In the genomic region with DNA sequence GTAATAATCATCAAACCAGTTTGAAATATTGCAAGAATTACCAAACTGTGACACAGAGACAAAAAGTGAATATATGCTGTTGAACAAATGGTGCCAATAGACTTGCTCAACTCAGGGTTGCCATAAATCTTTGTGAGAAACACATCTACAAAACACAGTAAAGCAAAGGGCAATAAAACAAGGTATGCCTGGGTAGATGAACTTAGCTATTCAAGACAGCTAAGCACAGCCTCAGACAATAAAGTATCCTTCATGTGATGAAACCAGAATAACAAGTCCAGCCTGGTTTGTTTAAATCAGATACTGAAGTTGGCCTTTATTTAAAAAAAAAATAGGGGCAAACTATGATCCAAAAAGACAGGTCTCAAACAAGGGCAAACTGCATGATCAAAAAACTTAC, we compare ENCODE assay signal across 1 cellular context.
TF ChIP-seq lines count a peak whose summit lies in the region.

No MANE protein-coding gene starts in this region.

TF ChIP-seq in HepG2, 621 proteins besides CTCF, POLR2A, EP300 and RAD21:
- TF ChIP-seq ZSCAN20 (CRISPR knock-in tag; IDR thresholded peaks at IDR 0.05; ENCODE audit: borderline replicate concordance), result no peak
- TF ChIP-seq ZNF317 (CRISPR knock-in tag; IDR thresholded peaks at IDR 0.05), result no peak
- TF ChIP-seq ZNF558 (CRISPR knock-in tag; IDR thresholded peaks at IDR 0.05; ENCODE audit: borderline replicate concordance), result no peak
- no peak for TF ChIP-seq GZF1 (CRISPR knock-in tag; IDR thresholded peaks at IDR 0.05)
- TF ChIP-seq, protein P1, sequence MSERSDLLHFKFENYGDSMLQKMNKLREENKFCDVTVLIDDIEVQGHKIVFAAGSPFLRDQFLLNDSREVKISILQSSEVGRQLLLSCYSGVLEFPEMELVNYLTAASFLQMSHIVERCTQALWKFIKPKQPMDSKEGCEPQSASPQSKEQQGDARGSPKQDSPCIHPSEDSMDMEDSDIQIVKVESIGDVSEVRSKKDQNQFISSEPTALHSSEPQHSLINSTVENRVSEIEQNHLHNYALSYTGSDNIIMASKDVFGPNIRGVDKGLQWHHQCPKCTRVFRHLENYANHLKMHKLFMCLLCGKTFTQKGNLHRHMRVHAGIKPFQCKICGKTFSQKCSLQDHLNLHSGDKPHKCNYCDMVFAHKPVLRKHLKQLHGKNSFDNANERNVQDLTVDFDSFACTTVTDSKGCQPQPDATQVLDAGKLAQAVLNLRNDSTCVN (CRISPR knock-in tag; IDR thresholded peaks at IDR 0.05; ENCODE audit: borderline replicate concordance), result no peak
- TF ChIP-seq ZMYM2 (CRISPR knock-in tag; IDR thresholded peaks at IDR 0.05), result no peak
- TF ChIP-seq SRSF9 (IDR thresholded peaks at IDR 0.05; ENCODE audit: borderline replicate concordance, insufficient read depth, low read depth, low read length, poor library complexity, severe bottlenecking), result no peak
- TF ChIP-seq NRL (CRISPR knock-in tag; IDR thresholded peaks at IDR 0.05; ENCODE audit: borderline replicate concordance), result no peak
- TF ChIP-seq GATAD2A (CRISPR knock-in tag; IDR thresholded peaks at IDR 0.05), result no peak
- TF ChIP-seq, protein P2, sequence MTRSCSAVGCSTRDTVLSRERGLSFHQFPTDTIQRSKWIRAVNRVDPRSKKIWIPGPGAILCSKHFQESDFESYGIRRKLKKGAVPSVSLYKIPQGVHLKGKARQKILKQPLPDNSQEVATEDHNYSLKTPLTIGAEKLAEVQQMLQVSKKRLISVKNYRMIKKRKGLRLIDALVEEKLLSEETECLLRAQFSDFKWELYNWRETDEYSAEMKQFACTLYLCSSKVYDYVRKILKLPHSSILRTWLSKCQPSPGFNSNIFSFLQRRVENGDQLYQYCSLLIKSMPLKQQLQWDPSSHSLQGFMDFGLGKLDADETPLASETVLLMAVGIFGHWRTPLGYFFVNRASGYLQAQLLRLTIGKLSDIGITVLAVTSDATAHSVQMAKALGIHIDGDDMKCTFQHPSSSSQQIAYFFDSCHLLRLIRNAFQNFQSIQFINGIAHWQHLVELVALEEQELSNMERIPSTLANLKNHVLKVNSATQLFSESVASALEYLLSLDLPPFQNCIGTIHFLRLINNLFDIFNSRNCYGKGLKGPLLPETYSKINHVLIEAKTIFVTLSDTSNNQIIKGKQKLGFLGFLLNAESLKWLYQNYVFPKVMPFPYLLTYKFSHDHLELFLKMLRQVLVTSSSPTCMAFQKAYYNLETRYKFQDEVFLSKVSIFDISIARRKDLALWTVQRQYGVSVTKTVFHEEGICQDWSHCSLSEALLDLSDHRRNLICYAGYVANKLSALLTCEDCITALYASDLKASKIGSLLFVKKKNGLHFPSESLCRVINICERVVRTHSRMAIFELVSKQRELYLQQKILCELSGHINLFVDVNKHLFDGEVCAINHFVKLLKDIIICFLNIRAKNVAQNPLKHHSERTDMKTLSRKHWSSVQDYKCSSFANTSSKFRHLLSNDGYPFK (CRISPR knock-in tag; IDR thresholded peaks at IDR 0.05; ENCODE audit: borderline replicate concordance), result no peak
- no peak for TF ChIP-seq REXO4 (CRISPR knock-in tag; IDR thresholded peaks at IDR 0.05; ENCODE audit: borderline replicate concordance)
- TF ChIP-seq, protein P3, sequence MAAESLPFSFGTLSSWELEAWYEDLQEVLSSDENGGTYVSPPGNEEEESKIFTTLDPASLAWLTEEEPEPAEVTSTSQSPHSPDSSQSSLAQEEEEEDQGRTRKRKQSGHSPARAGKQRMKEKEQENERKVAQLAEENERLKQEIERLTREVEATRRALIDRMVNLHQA (CRISPR knock-in tag; IDR thresholded peaks at IDR 0.05), result no peak
- no peak for TF ChIP-seq NCOA2 (CRISPR knock-in tag; IDR thresholded peaks at IDR 0.05)
